In genomic region chr4:78704981-78705757, GRCh38 we compare ENCODE assay signal across 10 cellular contexts.
DNase-seq lines count a peak whose midpoint lies in the region; TF ChIP-seq lines count a peak whose summit lies in the region.
"Had no signal": no experiment of that assay in that cellular context is flagged by ENCODE, and none has a peak within 500 bp of the region (broad histone marks: within the 10 kb centered on the region; RNA-seq: fewer than 3 reads in every experiment).

No MANE protein-coding gene starts in this region.

- H3K27ac ChIP-seq in muscle layer of duodenum (ENCODE audit: low read length) (peak overlapping the region; percentile 42), Karpas-422 (ENCODE audit: low read length) (no peak overlapping the region)

- no peak overlapping the region for H3K9ac ChIP-seq in Loucy (ENCODE audit: low read depth, low read length, poor library complexity, severe bottlenecking)
- no peak overlapping the region for H3K9ac ChIP-seq in Karpas-422 (ENCODE audit: low read length)

- H3K36me3 ChIP-seq in Loucy (ENCODE audit: insufficient read depth, low read length), result no peaks in the 10 kb centered on the region
- no peaks in the 10 kb centered on the region for H3K36me3 ChIP-seq in muscle layer of duodenum (ENCODE audit: control insufficient read depth in 1 of 2, insufficient read depth in 2 of 2, low read length in 2 of 2)
- H3K36me3 ChIP-seq in Karpas-422 (ENCODE audit: insufficient read depth, low read length), result no peaks in the 10 kb centered on the region

- H3K9me2 ChIP-seq in Loucy (replicated peaks; ENCODE audit: low read depth, low read length), result no peaks in the 10 kb centered on the region
- no peaks in the 10 kb centered on the region for H3K9me2 ChIP-seq in Karpas-422 (replicated peaks; ENCODE audit: insufficient read depth, low read length)

- peak overlapping the region; percentile 63; the same call in 1 of the 2 replicates for H2AFZ ChIP-seq in Loucy (ENCODE audit: low read length)
- H2AFZ ChIP-seq in Karpas-422 (ENCODE audit: low read length), result no peak overlapping the region

- H3K27me3 ChIP-seq in Loucy (ENCODE audit: insufficient read depth, low read length, poor library complexity, severe bottlenecking) (no peaks in the 10 kb centered on the region), muscle layer of duodenum (ENCODE audit: low read depth, low read length) (no peaks in the 10 kb centered on the region), Karpas-422 (ENCODE audit: low read length) (no peaks in the 10 kb centered on the region)

- peaks cover 8% of the 10 kb centered on the region; the same call in 1 of the 2 replicates for H3K9me3 ChIP-seq in Loucy (ENCODE audit: insufficient read depth, low read depth, low read length)
- peaks cover 0 to 9% of the 10 kb centered on the region in 2 donors for H3K9me3 ChIP-seq in muscle layer of duodenum (ENCODE audit: control insufficient read depth in 1 of 2, low read length in 2 of 2)
- no peaks in the 10 kb centered on the region for H3K9me3 ChIP-seq in Karpas-422 (ENCODE audit: low read length)

- H3K79me2 ChIP-seq in Loucy (ENCODE audit: insufficient read depth, low read length), result no peaks in the 10 kb centered on the region
- H3K79me2 ChIP-seq in Karpas-422 (ENCODE audit: low read length), result no peaks in the 10 kb centered on the region

- peaks cover 15% of the 10 kb centered on the region for H3K4me1 ChIP-seq in Loucy (ENCODE audit: insufficient read depth, low read length, poor library complexity, severe bottlenecking)
- peaks cover 4 to 5% of the 10 kb centered on the region in 2 donors for H3K4me1 ChIP-seq in muscle layer of duodenum (ENCODE audit: control insufficient read depth in 1 of 2, insufficient read depth in 2 of 2, low read length in 2 of 2)
- peaks cover 2% of the 10 kb centered on the region; the same call in 1 of the 2 replicates for H3K4me1 ChIP-seq in Karpas-422 (ENCODE audit: low read length)

- DNase-seq in AG10803 (ENCODE audit: low read depth), result peak; percentile 51
- DNase-seq in dermis blood vessel endothelial cell, result peak; percentile 19
- no peak for DNase-seq in stimulated activated CD4-positive, alpha-beta T cell treated with anti-CD3 and anti-CD28 coated beads, Interleukin-2, amount 100 ng/mL, for 24 hours
- DNase-seq in CD1c-positive myeloid dendritic cell (ENCODE audit: extremely low spot score), result no peak
- DNase-seq in iPS-NIHi11 (ENCODE audit: low spot score), result no peak
- DNase-seq in Karpas-422, result no peak
- DNase-seq: activated T-cell treated with anti-CD3 and anti-CD28 coated beads, Interleukin-2, amount 50 U/mL, for 24 hours; DMS53 had no signal

- H3F3A ChIP-seq in Loucy (ENCODE audit: low read depth), result no peaks in the 10 kb centered on the region

- no peaks in the 10 kb centered on the region for H4K20me1 ChIP-seq in Loucy (ENCODE audit: insufficient read depth, low read length, poor library complexity, severe bottlenecking)
- H4K20me1 ChIP-seq in Karpas-422 (ENCODE audit: insufficient read depth, low read depth, low read length), result no peaks in the 10 kb centered on the region

- TF ChIP-seq CTCF in AG10803 (conservative IDR thresholded peaks at IDR 0.05; ENCODE audit: low read length) (no peak), Loucy (conservative IDR thresholded peaks at IDR 0.05; ENCODE audit: low read length) (no peak)

- H3K4me2 ChIP-seq in Loucy (ENCODE audit: low read depth, low read length, poor library complexity, severe bottlenecking), result no peak overlapping the region
- no peak overlapping the region for H3K4me2 ChIP-seq in Karpas-422 (ENCODE audit: low read depth, low read length, poor library complexity, severe bottlenecking)

- H3K4me3 ChIP-seq in AG10803 (ENCODE audit: low read length) (no peak overlapping the region), Loucy (ENCODE audit: low read length, poor library complexity, severe bottlenecking) (no peak overlapping the region), muscle layer of duodenum (ENCODE audit: low read depth in 1 of 2, low read length in 2 of 2) (no peak overlapping the region), Karpas-422 (ENCODE audit: low read length) (no peak overlapping the region)

Comparison
In these comparisons a context has a peak if more than half of its experiments do, and no peak if none do; other contexts are left out.
1. DNase-seq: peak in AG10803 (single experiment) and dermis blood vessel endothelial cell (single experiment); none in stimulated activated CD4-positive, alpha-beta T cell treated with anti-CD3 and anti-CD28 coated beads, Interleukin-2, amount 100 ng/mL, for 24 hours (0 of 2), CD1c-positive myeloid dendritic cell (single experiment), iPS-NIHi11 (single experiment) and Karpas-422 (single experiment).